Comparison of ENCODE assay signal across 15 cellular contexts in the genomic region with DNA sequence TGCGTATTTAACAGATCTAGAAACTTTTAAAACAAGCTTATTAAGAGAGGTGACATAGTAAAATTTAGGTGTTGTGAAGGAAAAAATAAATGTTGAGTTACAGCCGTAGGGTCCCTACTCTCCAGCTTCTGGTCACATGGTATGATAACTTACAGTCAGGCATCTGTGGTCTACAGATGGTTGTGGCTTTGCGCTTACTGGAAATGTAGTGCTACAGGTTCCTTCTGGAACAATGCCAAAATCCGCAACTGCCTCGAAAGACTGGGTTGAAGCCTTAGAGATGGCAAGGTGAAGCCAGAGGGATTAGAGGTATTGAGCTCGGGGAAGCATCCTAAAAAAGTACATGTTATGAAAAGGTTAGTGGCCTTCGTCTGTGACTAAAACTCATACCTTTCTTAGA.
"Had no signal": no experiment of that assay in that cellular context is flagged by ENCODE, and none has a peak within 500 bp of the region (broad histone marks: within the 10 kb centered on the region; RNA-seq: fewer than 3 reads in every experiment).

No MANE protein-coding gene starts in this region.

- ATAC-seq: activated CD4-positive, CD25-positive, alpha-beta regulatory T cell treated with anti-CD3 and anti-CD28 coated beads, Interleukin-2, amount 50 U/mL, for 24 hours; activated CD8-positive, alpha-beta memory T cell treated with anti-CD3 and anti-CD28 coated beads, Interleukin-2, amount 10 ng/mL, durations not matched to agents 7 days and 5 days; activated T-cell treated with anti-CD3 and anti-CD28 coated beads, Interleukin-2, amount 50 U/mL, for 4 hours; effector memory CD8-positive, alpha-beta T cell had no signal

- H3K27ac ChIP-seq: brain microvascular endothelial cell, ovary, upper lobe of left lung had no signal

- H3K4me1 Mint-ChIP-seq: activated CD8-positive, alpha-beta memory T cell treated with anti-CD3 and anti-CD28 coated beads, Interleukin-2, amount 10 ng/mL, durations not matched to agents 7 days and 5 days; activated naive CD8-positive, alpha-beta T cell treated with anti-CD3 and anti-CD28 coated beads for 36 hours; neural crest cell had no signal

- H3K27me3 Mint-ChIP-seq: activated CD8-positive, alpha-beta memory T cell treated with anti-CD3 and anti-CD28 coated beads, Interleukin-2, amount 10 ng/mL, durations not matched to agents 7 days and 5 days; activated naive CD8-positive, alpha-beta T cell treated with anti-CD3 and anti-CD28 coated beads for 36 hours; dendritic cell treated with granulocyte-macrophage colony-stimulating factor and Interleukin-4, amounts not matched to agents 40 ng/mL and 50 ng/mL, for 4 days; effector memory CD8-positive, alpha-beta T cell; stimulated activated naive CD8-positive, alpha-beta T cell treated with anti-CD3 and anti-CD28 coated beads, Interleukin-15, Interleukin-2, amounts not matched to agents 100 ng/mL and 50 ng/mL, for 24 hours had no signal

- DNase-seq: activated CD4-positive, alpha-beta T cell treated with anti-CD3 and anti-CD28 coated beads, Interleukin-2, amount 50 U/mL, for 4 hours; activated CD8-positive, alpha-beta memory T cell treated with anti-CD3 and anti-CD28 coated beads, Interleukin-2, amount 10 ng/mL, durations not matched to agents 7 days and 5 days; activated gamma-delta T cell; activated naive CD8-positive, alpha-beta T cell treated with anti-CD3 and anti-CD28 coated beads for 36 hours; activated T-cell treated with anti-CD3 and anti-CD28 coated beads, Interleukin-2, amount 50 U/mL, for 4 hours; brain microvascular endothelial cell; cerebellar nuclear complex; effector memory CD8-positive, alpha-beta T cell; ovary; stimulated activated CD4-positive, alpha-beta T cell treated with anti-CD3 and anti-CD28 coated beads, Interleukin-2, amount 100 ng/mL, for 48 hours; upper lobe of left lung had no signal

- H3K27me3 ChIP-seq: brain microvascular endothelial cell, ovary, upper lobe of left lung had no signal

- H3K9me3 ChIP-seq: ovary had no signal

- H3K27ac Mint-ChIP-seq: activated CD8-positive, alpha-beta memory T cell treated with anti-CD3 and anti-CD28 coated beads, Interleukin-2, amount 10 ng/mL, durations not matched to agents 7 days and 5 days; activated naive CD8-positive, alpha-beta T cell treated with anti-CD3 and anti-CD28 coated beads for 36 hours; dendritic cell treated with granulocyte-macrophage colony-stimulating factor and Interleukin-4, amounts not matched to agents 40 ng/mL and 50 ng/mL, for 4 days; effector memory CD8-positive, alpha-beta T cell; stimulated activated naive CD8-positive, alpha-beta T cell treated with anti-CD3 and anti-CD28 coated beads, Interleukin-15, Interleukin-2, amounts not matched to agents 100 ng/mL and 50 ng/mL, for 24 hours had no signal

- H3K4me1 ChIP-seq: upper lobe of left lung had no signal

- H3K4me3 ChIP-seq: ovary, upper lobe of left lung had no signal

- H3K36me3 ChIP-seq: brain microvascular endothelial cell, ovary, upper lobe of left lung had no signal

- H3K4me3 Mint-ChIP-seq: activated CD8-positive, alpha-beta memory T cell treated with anti-CD3 and anti-CD28 coated beads, Interleukin-2, amount 10 ng/mL, durations not matched to agents 7 days and 5 days; activated naive CD8-positive, alpha-beta T cell treated with anti-CD3 and anti-CD28 coated beads for 36 hours; activated T-cell treated with anti-CD3 and anti-CD28 coated beads, Interleukin-2, amount 50 U/mL, for 4 hours; dendritic cell treated with granulocyte-macrophage colony-stimulating factor and Interleukin-4, amounts not matched to agents 40 ng/mL and 50 ng/mL, for 4 days; effector memory CD8-positive, alpha-beta T cell; neural crest cell; stimulated activated naive CD8-positive, alpha-beta T cell treated with anti-CD3 and anti-CD28 coated beads, Interleukin-15, Interleukin-2, amounts not matched to agents 100 ng/mL and 50 ng/mL, for 24 hours had no signal

- H3K36me3 Mint-ChIP-seq: activated CD8-positive, alpha-beta memory T cell treated with anti-CD3 and anti-CD28 coated beads, Interleukin-2, amount 10 ng/mL, durations not matched to agents 7 days and 5 days; activated naive CD8-positive, alpha-beta T cell treated with anti-CD3 and anti-CD28 coated beads for 36 hours had no signal

- H3K9me3 Mint-ChIP-seq: activated naive CD8-positive, alpha-beta T cell treated with anti-CD3 and anti-CD28 coated beads for 36 hours; activated T-cell treated with anti-CD3 and anti-CD28 coated beads, Interleukin-2, amount 50 U/mL, for 4 hours; effector memory CD8-positive, alpha-beta T cell; neural crest cell; stimulated activated naive CD8-positive, alpha-beta T cell treated with anti-CD3 and anti-CD28 coated beads, Interleukin-15, Interleukin-2, amounts not matched to agents 100 ng/mL and 50 ng/mL, for 24 hours had no signal
